In genomic region chr22:20218320-20218872, GRCh38 we compare ENCODE assay signal across 24 cellular contexts.
"Had no signal": no experiment of that assay in that cellular context is flagged by ENCODE, and none has a peak within 500 bp of the region (broad histone marks: within the 10 kb centered on the region; RNA-seq: fewer than 3 reads in every experiment).

No MANE protein-coding gene starts in this region.

- FAIRE-seq: colon, endothelial cell of umbilical vein, keratinocyte had no signal

- H3K36me3 ChIP-seq: esophagus squamous epithelium, gastroesophageal sphincter, heart right ventricle, lower lobe of right lung, thyroid gland had no signal

- H3K9me3 ChIP-seq: body of pancreas, esophagus squamous epithelium, thyroid gland had no signal

- ATAC-seq: activated CD4-positive, CD25-positive, alpha-beta regulatory T cell treated with anti-CD3 and anti-CD28 coated beads, Interleukin-2, amount 50 U/mL, for 24 hours; activated CD8-positive, alpha-beta memory T cell treated with anti-CD3 and anti-CD28 coated beads, Interleukin-2, amount 10 ng/mL, durations not matched to agents 7 days and 5 days; activated CD8-positive, alpha-beta T cell treated with anti-CD3 and anti-CD28 coated beads for 36 hours; activated naive CD8-positive, alpha-beta T cell treated with anti-CD3 and anti-CD28 coated beads, Interleukin-2, amount 50 U/mL, for 24 hours; body of pancreas; gastroesophageal sphincter; heart right ventricle; T-cell had no signal

- H3K4me3 ChIP-seq: body of pancreas, esophagus squamous epithelium, gastroesophageal sphincter, heart right ventricle, lower lobe of right lung, thyroid gland had no signal

- H3K27ac ChIP-seq: body of pancreas, esophagus squamous epithelium, gastroesophageal sphincter, heart right ventricle, lower lobe of right lung, thyroid gland, VCaP had no signal

- H3K4me1 ChIP-seq: lower lobe of right lung had no signal

- H3K27me3 ChIP-seq: body of pancreas, heart right ventricle, thyroid gland had no signal

- DNase-seq: activated CD4-positive, alpha-beta T cell treated with anti-CD3 and anti-CD28 coated beads, Interleukin-2, amount 10 ng/mL, durations not matched to agents 24 days and 14 days; activated CD8-positive, alpha-beta memory T cell treated with anti-CD3 and anti-CD28 coated beads, Interleukin-2, amount 10 ng/mL, durations not matched to agents 7 days and 5 days; activated CD8-positive, alpha-beta T cell treated with anti-CD3 and anti-CD28 coated beads for 36 hours; activated gamma-delta T cell; activated naive CD4-positive, alpha-beta T cell treated with anti-CD3 and anti-CD28 coated beads, Interleukin-2, amount 50 U/mL, for 16 hours; activated naive CD8-positive, alpha-beta T cell treated with anti-CD3 and anti-CD28 coated beads, Interleukin-2, amount 50 U/mL, for 24 hours; activated T-cell treated with anti-CD3 and anti-CD28 coated beads for 4 hours; body of pancreas; effector memory CD4-positive, alpha-beta T cell; esophagus squamous epithelium; heart right ventricle; lower lobe of right lung; mesendoderm; naive B cell; stimulated activated CD4-positive, alpha-beta T cell treated with anti-CD3 and anti-CD28 coated beads, Interleukin-4, amount 100 ng/mL, for 1 hour; stimulated activated naive CD4-positive, alpha-beta T cell treated with Interleukin-2 at 50 U/mL for 16 hours; T-cell; thyroid gland had no signal
